28 cellular contexts compared by ENCODE assay signal in the genomic region with DNA sequence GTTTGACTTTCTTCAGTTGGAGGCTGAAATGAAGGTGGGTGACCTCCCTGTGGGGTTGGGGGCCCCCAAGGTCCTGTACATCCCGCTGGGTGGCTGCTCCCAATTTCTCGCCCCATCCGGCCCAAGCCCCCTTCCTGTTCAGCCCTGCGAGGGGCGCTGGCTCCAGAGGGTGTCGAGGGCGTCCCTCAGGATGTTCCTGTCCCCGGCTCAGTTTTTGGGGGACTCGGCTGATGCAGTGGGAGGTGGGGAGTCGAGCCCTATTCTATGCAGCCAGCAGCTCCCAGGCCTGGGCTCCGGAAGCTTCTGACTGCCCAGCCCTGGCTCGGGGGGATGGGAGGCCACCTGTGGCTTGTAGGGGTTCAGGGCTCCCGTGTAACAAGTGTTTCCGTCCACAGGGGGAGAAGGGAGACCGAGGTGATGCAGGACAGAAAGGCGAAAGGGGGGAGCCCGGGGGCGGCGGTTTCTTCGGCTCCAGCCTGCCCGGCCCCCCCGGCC. TPM values are rescaled to one million over a fixed set of nuclear protein-coding genes. Genes with fewer than 3 reads are reported as not detected.
DNase-seq lines count a peak whose midpoint lies in the region; ATAC-seq and TF ChIP-seq lines count a peak whose summit lies in the region.
"Had no signal": no experiment of that assay in that cellular context is flagged by ENCODE, and none has a peak within 500 bp of the region (broad histone marks: within the 10 kb centered on the region; RNA-seq: fewer than 3 reads in every experiment).

No MANE protein-coding gene starts in this region.

- H3K27ac ChIP-seq in right lobe of liver (no peak overlapping the region), spleen (no peak overlapping the region), breast epithelium (no peak overlapping the region)
- H3K27ac ChIP-seq: 22Rv1, brain microvascular endothelial cell, gastrocnemius medialis, hepatocyte, neutrophil, prostate gland had no signal

- no peaks in the 10 kb centered on the region for H3K27me3 Mint-ChIP-seq in T-helper 2 cell treated with Interferon-gamma antibody and Interleukin-4, amounts not matched to agents 5 μg/mL and 100 μg/mL, for 36 hours (ENCODE audit: low read depth)
- H3K27me3 Mint-ChIP-seq: activated CD4-positive, alpha-beta memory T cell treated with anti-CD3 and anti-CD28 coated beads, Interleukin-2, amount 10 ng/mL, durations not matched to agents 7 days and 5 days; activated T-helper 17 cell treated with anti-CD3 and anti-CD28 coated beads, Interleukin-2, amount 50 U/mL, for 72 hours; CD4-positive, CD25-positive, alpha-beta regulatory T cell had no signal

- no peaks in the 10 kb centered on the region for H3K27me3 ChIP-seq in right lobe of liver
- no peaks in the 10 kb centered on the region for H3K27me3 ChIP-seq in spleen (replicated peaks in 1 of 7)
- H3K27me3 ChIP-seq in breast epithelium = no peaks in the 10 kb centered on the region
- H3K27me3 ChIP-seq: brain microvascular endothelial cell, gastrocnemius medialis, hepatocyte, MG63, neutrophil had no signal

- no peaks in the 10 kb centered on the region for H3K4me1 Mint-ChIP-seq in T-helper 2 cell treated with Interferon-gamma antibody and Interleukin-4, amounts not matched to agents 5 μg/mL and 100 μg/mL, for 36 hours (ENCODE audit: low read depth)

- no peaks in the 10 kb centered on the region for H3K9me3 Mint-ChIP-seq in T-helper 2 cell treated with Interferon-gamma antibody and Interleukin-4, amounts not matched to agents 5 μg/mL and 100 μg/mL, for 36 hours
- H3K9me3 Mint-ChIP-seq: activated T-helper 17 cell treated with anti-CD3 and anti-CD28 coated beads, Interleukin-2, amount 50 U/mL, for 72 hours had no signal

- no peaks in the 10 kb centered on the region for H3K9me3 ChIP-seq in right lobe of liver
- H3K9me3 ChIP-seq in spleen = no peaks in the 10 kb centered on the region
- H3K9me3 ChIP-seq in breast epithelium = no peaks in the 10 kb centered on the region
- H3K9me3 ChIP-seq: gastrocnemius medialis, neutrophil, prostate gland had no signal

- H3K36me3 Mint-ChIP-seq in T-helper 2 cell treated with Interferon-gamma antibody and Interleukin-4, amounts not matched to agents 5 μg/mL and 100 μg/mL, for 36 hours (ENCODE audit: low read depth) = no peaks in the 10 kb centered on the region

- TF ChIP-seq CTCF in right lobe of liver (IDR thresholded peaks at IDR 0.05) = no peak
- no peak for TF ChIP-seq CTCF in spleen (IDR thresholded peaks at IDR 0.05 in 8 of 11, conservative IDR thresholded peaks at IDR 0.05 in 3 of 11)
- no peak for TF ChIP-seq CTCF in breast epithelium (IDR thresholded peaks at IDR 0.05)

- no peak for DNase-seq in T-helper 2 cell treated with Interferon-gamma antibody and Interleukin-4, amounts not matched to agents 5 μg/mL and 100 μg/mL, for 36 hours (ENCODE audit: low spot score)
- DNase-seq in T-helper 2 cell (no peak), cardiac septum (ENCODE audit: low spot score) (peak; percentile 57), right lobe of liver (peak; percentile 13 to 55 (median 52)), spleen (peak; percentile 70), NCI-H345 treated with DMSO at 0.1 percent for 48 hours (lab: John Stamatoyannopoulos, UW; ENCODE audit: unreplicated experiment) (no peak), breast epithelium (ENCODE audit: low spot score in 2 of 2) (no peak), RKO (ENCODE audit: low spot score) (no peak)
- DNase-seq: activated CD4-positive, alpha-beta memory T cell treated with anti-CD3 and anti-CD28 coated beads, Interleukin-2, amount 10 ng/mL, durations not matched to agents 7 days and 5 days; activated CD4-positive, alpha-beta T cell treated with anti-CD3 and anti-CD28 coated beads for 1 hour; activated naive CD4-positive, alpha-beta T cell treated with anti-CD3 and anti-CD28 coated beads, Interleukin-2, amount 50 U/mL, for 16 hours; amniotic stem cell; brain microvascular endothelial cell; CD4-positive, CD25-positive, alpha-beta regulatory T cell; gastrocnemius medialis; KG1; mesendoderm; MG63; NCI-H1105 treated with DMSO at 0.1 percent for 48 hours; NCI-H1930; NCI-H524; SHP77 treated with DMSO at 0.1 percent for 48 hours; stimulated activated naive CD4-positive, alpha-beta T cell had no signal

- peaks cover 0 to 11% (median 4%) of the 10 kb centered on the region in 4 donors for H3K4me1 ChIP-seq in right lobe of liver
- H3K4me1 ChIP-seq in spleen = no peaks in the 10 kb centered on the region
- no peaks in the 10 kb centered on the region for H3K4me1 ChIP-seq in breast epithelium
- H3K4me1 ChIP-seq: gastrocnemius medialis, prostate gland had no signal

- peaks cover 0 to 14% (median 5%) of the 10 kb centered on the region in 4 donors for H3K36me3 ChIP-seq in right lobe of liver
- H3K36me3 ChIP-seq in spleen = peaks cover 0 to 35% (median 0%) of the 10 kb centered on the region in 6 donors
- no peaks in the 10 kb centered on the region for H3K36me3 ChIP-seq in breast epithelium
- H3K36me3 ChIP-seq: gastrocnemius medialis, MG63, prostate gland had no signal

- intact Hi-C loops in cardiac septum (cut with DNase I) = no loop called here
- intact Hi-C loops in right lobe of liver (cut with DNase I) = no loop called here
- intact Hi-C loops in spleen (cut with DNase I; ENCODE audit: low total_unique reads) = no loop called here
- intact Hi-C loops in breast epithelium (cut with DNase I; ENCODE audit: low total_unique reads) = no loop called here

- WGBS in right lobe of liver (ENCODE audit: insufficient coverage, low coverage, low lambda C conversion rate, missing lambda C conversion rate) = 55% methylated on average over 2 of the region's 22 CpGs
- 78 to 91% (median 90%) methylated on average over 7 to 22 of the region's 22 CpGs for WGBS in spleen, 5 donors

- H3K4me3 ChIP-seq in right lobe of liver (no peak overlapping the region), spleen (no peak overlapping the region), breast epithelium (no peak overlapping the region)
- H3K4me3 ChIP-seq: gastrocnemius medialis, hepatocyte, MG63, prostate gland had no signal

- H3K4me3 Mint-ChIP-seq in T-helper 2 cell treated with Interferon-gamma antibody and Interleukin-4, amounts not matched to agents 5 μg/mL and 100 μg/mL, for 36 hours = no peak overlapping the region
- H3K4me3 Mint-ChIP-seq: activated CD4-positive, alpha-beta memory T cell treated with anti-CD3 and anti-CD28 coated beads, Interleukin-2, amount 10 ng/mL, durations not matched to agents 7 days and 5 days; activated T-helper 17 cell treated with anti-CD3 and anti-CD28 coated beads, Interleukin-2, amount 50 U/mL, for 72 hours; CD4-positive, CD25-positive, alpha-beta regulatory T cell had no signal

- TF ChIP-seq POLR2A in right lobe of liver (IDR thresholded peaks at IDR 0.05) = no peak
- TF ChIP-seq POLR2A in spleen (IDR thresholded peaks at IDR 0.05) = no peak
- TF ChIP-seq POLR2A in breast epithelium (IDR thresholded peaks at IDR 0.05) = no peak

- no peak for ATAC-seq in right lobe of liver
- ATAC-seq: activated T-helper 17 cell treated with anti-CD3 and anti-CD28 coated beads, Interleukin-2, amount 50 U/mL, for 72 hours; gastrocnemius medialis had no signal

- H3K27ac Mint-ChIP-seq in T-helper 2 cell treated with Interferon-gamma antibody and Interleukin-4, amounts not matched to agents 5 μg/mL and 100 μg/mL, for 36 hours = peak overlapping the region; percentile 45
- H3K27ac Mint-ChIP-seq: activated CD4-positive, alpha-beta memory T cell treated with anti-CD3 and anti-CD28 coated beads, Interleukin-2, amount 10 ng/mL, durations not matched to agents 7 days and 5 days; activated T-helper 17 cell treated with anti-CD3 and anti-CD28 coated beads, Interleukin-2, amount 50 U/mL, for 72 hours; CD4-positive, CD25-positive, alpha-beta regulatory T cell had no signal

RNA-seq across cellular contexts. Expression of a gene that starts 38.2 kb away (rescaled TPM):
- total RNA-seq in cardiac septum = 2.7 TPM
- total RNA-seq in right lobe of liver = 10 to 100 TPM in 4 of 6 experiments, 1 to 10 TPM in 2; 4.5 to 24.5 (median 15.7) TPM
- total RNA-seq in spleen = 10 to 100 TPM; 21.6 to 52.8 (median 35.0) TPM
- 10 to 100 TPM in 2 of 3 donors, 1 to 10 TPM in 1; 7.5 to 17.6 (median 13.3) TPM for polyA plus RNA-seq in spleen
- total RNA-seq in breast epithelium = 1 to 10 TPM; 5.6 to 6.7 (median 6.6) TPM

Comparison
In these comparisons a context has a peak if more than half of its experiments do, and no peak if none do; other contexts are left out.
1. DNase-seq: peak in cardiac septum (single experiment), right lobe of liver (3 of 3) and spleen (single experiment); none in T-helper 2 cell treated with Interferon-gamma antibody and Interleukin-4, amounts not matched to agents 5 μg/mL and 100 μg/mL, for 36 hours (single experiment), T-helper 2 cell (0 of 5), NCI-H345 treated with DMSO at 0.1 percent for 48 hours (single experiment), breast epithelium (0 of 2) and RKO (single experiment).